Comparison of ENCODE assay signal across 7 cellular contexts in the genomic region with DNA sequence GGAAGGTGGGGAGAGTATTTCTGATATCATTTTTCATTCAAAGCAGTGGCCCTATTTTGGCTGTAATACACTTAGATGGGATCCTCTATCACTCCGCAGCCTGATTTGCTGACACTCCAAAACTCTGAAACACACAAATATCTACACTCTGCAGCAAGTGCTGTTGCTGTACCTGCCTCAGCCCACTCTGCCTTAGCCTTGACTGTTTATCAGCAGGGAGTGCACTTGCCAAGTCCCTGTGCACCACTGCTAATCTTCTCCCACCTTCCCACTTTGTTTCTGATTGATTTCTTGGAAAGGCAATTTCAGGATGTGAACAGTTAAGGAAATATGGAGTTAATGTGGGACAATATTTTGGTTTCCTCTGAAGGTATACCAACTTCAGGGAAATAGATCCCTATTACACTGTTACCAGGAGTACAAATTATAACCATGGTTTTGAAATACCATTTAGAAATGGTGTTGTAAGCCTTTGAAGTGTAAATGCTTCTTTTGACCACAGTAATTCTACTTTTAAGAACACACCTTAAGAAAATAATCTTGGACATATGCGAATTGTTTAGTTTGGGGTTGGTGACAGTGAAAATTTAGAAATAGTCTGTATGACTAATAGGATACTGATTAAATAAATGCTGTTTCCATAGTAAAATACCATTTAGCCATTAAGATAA.
"Had no signal": no experiment of that assay in that cellular context is flagged by ENCODE, and none has a peak within 500 bp of the region (broad histone marks: within the 10 kb centered on the region; RNA-seq: fewer than 3 reads in every experiment).

No MANE protein-coding gene starts in this region.

- H3K4me2 ChIP-seq: GM23338 had no signal

- FAIRE-seq: H1, H54, HepG2 had no signal

- ATAC-seq: GM23338, HepG2 had no signal

- H3K4me3 ChIP-seq: GM23338 had no signal

- H2AFZ ChIP-seq: GM23338 had no signal

- DNase-seq: H9, HCEC 1CT, KG1 had no signal
